ENCODE assay signal across 9 cellular contexts in genomic region chr22:45101828-45102227, GRCh38.
A peak's percentile ranks its signal among the peaks of the same experiment; 100 is the strongest.
DNase-seq lines count a peak whose midpoint lies in the region; ATAC-seq and TF ChIP-seq lines count a peak whose summit lies in the region.
"Had no signal": no experiment of that assay in that cellular context is flagged by ENCODE, and none has a peak within 500 bp of the region (broad histone marks: within the 10 kb centered on the region; RNA-seq: fewer than 3 reads in every experiment).

No MANE protein-coding gene starts in this region.

- H3K36me3 Mint-ChIP-seq in CD4-positive, alpha-beta T cell (ENCODE audit: low read depth) = no peaks in the 10 kb centered on the region
- H3K36me3 Mint-ChIP-seq in GM23338 (ENCODE audit: low read depth) = no peaks in the 10 kb centered on the region; the same call in 2 of the 3 replicates

- POLR2A ChIA-PET in CD4-positive, alpha-beta T cell (lab: Charles Lee) = no interaction called here

- H3K27ac ChIP-seq in CD4-positive, alpha-beta T cell (ENCODE audit: low read depth, low read length) = no peak overlapping the region
- no peak overlapping the region for H3K27ac ChIP-seq in GM23338 (ENCODE audit: low read depth)
- H3K27ac ChIP-seq: SJSA1 had no signal

- no peak overlapping the region for H3K27ac Mint-ChIP-seq in CD4-positive, alpha-beta T cell
- H3K27ac Mint-ChIP-seq in GM23338 = no peak overlapping the region

- H3K4me2 ChIP-seq in GM23338 = no peak overlapping the region

- H3K4me1 Mint-ChIP-seq in CD4-positive, alpha-beta T cell (ENCODE audit: low read depth) = no peaks in the 10 kb centered on the region
- peaks cover 5% of the 10 kb centered on the region; the same call in 1 of the 3 replicates for H3K4me1 Mint-ChIP-seq in GM23338

- no peak overlapping the region for H3K4me3 Mint-ChIP-seq in CD4-positive, alpha-beta T cell
- H3K4me3 Mint-ChIP-seq in GM23338 = no peak overlapping the region

- DNase-seq in CD4-positive, alpha-beta T cell = peak in 6 of 10 experiments; percentile 1 to 23 (median 10)
- peak; percentile 91 for DNase-seq in GM23338 (ENCODE audit: low spot score)
- DNase-seq in NCI-H748 treated with DMSO at 0.1 percent for 48 hours (lab: John Stamatoyannopoulos, UW) = peak; percentile 24
- no peak for DNase-seq in astrocyte of the cerebellum (ENCODE audit: low read depth)
- peak; percentile 83 for DNase-seq in iPS-NIHi7 (ENCODE audit: extremely low spot score)
- peak; percentile 10 for DNase-seq in stimulated activated CD4-positive, alpha-beta T cell treated with anti-CD3 and anti-CD28 coated beads, Interleukin-4, amount 100 ng/mL, for 1 hour

- no peaks in the 10 kb centered on the region for H3K79me2 ChIP-seq in GM23338 (replicated peaks; ENCODE audit: insufficient read depth)

- no peaks in the 10 kb centered on the region for H4K20me1 ChIP-seq in GM23338 (replicated peaks; ENCODE audit: insufficient read depth)

- no peaks in the 10 kb centered on the region for H3K4me1 ChIP-seq in GM23338 (ENCODE audit: insufficient read depth)

- peaks cover 6% of the 10 kb centered on the region for H3K27me3 ChIP-seq in CD4-positive, alpha-beta T cell (ENCODE audit: control insufficient read depth, insufficient read depth, low read length)
- peaks cover 7% of the 10 kb centered on the region; the same call in 1 of the 2 replicates for H3K27me3 ChIP-seq in GM23338 (ENCODE audit: insufficient read depth)
- H3K27me3 ChIP-seq: SJSA1 had no signal

- TF ChIP-seq CTCF in CD4-positive, alpha-beta T cell (IDR thresholded peaks at IDR 0.05) = no peak
- peak; percentile 66 to 95 for TF ChIP-seq CTCF in GM23338 (conservative IDR thresholded peaks at IDR 0.05; ENCODE audit: low read depth in 2 of 2)
- peak; percentile 50 for TF ChIP-seq CTCF in astrocyte of the cerebellum (IDR thresholded peaks at IDR 0.05; ENCODE audit: low read depth, low read length, missing control alignments)

- H3F3A ChIP-seq in GM23338 (replicated peaks; ENCODE audit: low read depth) = no peaks in the 10 kb centered on the region

- H3K4me3 ChIP-seq in GM23338 (no peak overlapping the region), astrocyte of the cerebellum (ENCODE audit: low read depth, low read length) (no peak overlapping the region)
- H3K4me3 ChIP-seq: SJSA1 had no signal

- peak overlapping the region; percentile 61; the same call in 1 of the 2 replicates for H2AFZ ChIP-seq in GM23338

- no peaks in the 10 kb centered on the region for H3K36me3 ChIP-seq in GM23338 (ENCODE audit: insufficient read depth)
- H3K36me3 ChIP-seq: SJSA1 had no signal

- intact Hi-C loops in CD4-positive, alpha-beta T cell (cut with DNase I, micrococcal nuclease) = loop anchor here in 1 of 2 experiments (2.0 kb wide), 1 partner anchor 105 kb away; no protein-coding TSS in a partner anchor

- H3K9me3 Mint-ChIP-seq in CD4-positive, alpha-beta T cell = no peaks in the 10 kb centered on the region
- H3K9me3 Mint-ChIP-seq in GM23338 = no peaks in the 10 kb centered on the region; the same call in 2 of the 3 replicates

- ATAC-seq in CD4-positive, alpha-beta T cell (ENCODE audit: poor library complexity) = peak; percentile 73
- ATAC-seq in GM23338 (peak; percentile 96), HG03175 (IDR thresholded peaks at IDR 0.05; ENCODE audit: unreplicated experiment) (no peak), GM21526 (IDR thresholded peaks at IDR 0.05; ENCODE audit: low FRiP score, unreplicated experiment) (no peak)

- no peaks in the 10 kb centered on the region for H3K9me3 ChIP-seq in CD4-positive, alpha-beta T cell (ENCODE audit: control insufficient read depth, low read length)

- H3K9me2 ChIP-seq in GM23338 (ENCODE audit: insufficient read depth) = no peaks in the 10 kb centered on the region

- in situ Hi-C loops in astrocyte of the cerebellum (cut with HindIII; ENCODE audit: low sequenced_read_pairs) = no loop called here

- CTCF ChIA-PET in CD4-positive, alpha-beta T cell (lab: Charles Lee) = interaction anchor here (0.6 to 0.8 kb wide), 2 partner anchors 21 to 71 kb away, joined by 3 read pairs; no protein-coding TSS in a partner anchor

- H3K27me3 Mint-ChIP-seq in CD4-positive, alpha-beta T cell = peaks cover 31% of the 10 kb centered on the region
- peaks cover 12% of the 10 kb centered on the region for H3K27me3 Mint-ChIP-seq in GM23338 (ENCODE audit: insufficient read depth, low read depth, poor library complexity)

TF ChIP-seq in GM23338, 12 proteins besides CTCF, POLR2A, EP300 and RAD21:
- TF ChIP-seq ZNF462 (CRISPR knock-in tag; IDR thresholded peaks at IDR 0.05) (no peak), ETS1 (IDR thresholded peaks at IDR 0.05) (no peak), CREB1 (CRISPR knock-in tag; IDR thresholded peaks at IDR 0.05; ENCODE audit: low read depth) (no peak), EZH2 (IDR thresholded peaks at IDR 0.05; ENCODE audit: low read depth, unreplicated experiment) (no peak), ZNF114 (CRISPR knock-in tag; IDR thresholded peaks at IDR 0.05) (no peak)

Comparison
In these comparisons a context has a peak if more than half of its experiments do, and no peak if none do; other contexts are left out.
1. ATAC-seq: peak in CD4-positive, alpha-beta T cell (single experiment) and GM23338 (single experiment); none in HG03175 (single experiment) and GM21526 (single experiment).